19 cellular contexts compared by ENCODE assay signal in the genomic region with DNA sequence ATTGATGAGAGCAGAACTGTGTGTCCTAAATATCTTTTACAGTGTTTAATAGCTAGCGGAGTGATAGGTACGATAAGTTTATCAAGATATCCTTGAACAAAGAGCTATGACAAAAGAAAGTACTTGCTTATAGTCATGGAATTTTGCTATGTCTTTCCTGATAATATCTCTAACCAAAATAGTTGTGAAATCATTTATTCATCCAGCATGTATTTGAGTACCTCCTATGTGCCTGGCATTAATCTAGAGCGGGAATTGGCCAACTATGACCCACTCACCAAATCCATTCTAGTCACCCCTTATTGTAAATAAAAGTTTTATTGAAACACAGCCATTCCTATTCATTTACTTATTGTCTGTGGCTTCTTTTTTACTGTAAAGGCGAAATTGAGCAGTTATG. TPM values are rescaled to one million over a fixed set of nuclear protein-coding genes. Genes with fewer than 3 reads are reported as not detected.
DNase-seq lines count a peak whose midpoint lies in the region; ATAC-seq and TF ChIP-seq lines count a peak whose summit lies in the region.
"Had no signal": no experiment of that assay in that cellular context is flagged by ENCODE, and none has a peak within 500 bp of the region (broad histone marks: within the 10 kb centered on the region; RNA-seq: fewer than 3 reads in every experiment).

No MANE protein-coding gene starts in this region.

- H3K4me3 ChIP-seq in SK-N-MC (peak overlapping the region; percentile 40; the same call in 1 of the 2 replicates), smooth muscle cell (no peak overlapping the region)
- H3K4me3 ChIP-seq: upper lobe of left lung had no signal

- H3K27ac Mint-ChIP-seq in activated naive CD8-positive, alpha-beta T cell: peak overlapping the region; percentile 10
- no peak overlapping the region for H3K27ac Mint-ChIP-seq in activated naive CD8-positive, alpha-beta T cell treated with anti-CD3 and anti-CD28 coated beads for 36 hours

- H3K27ac ChIP-seq in SK-N-MC (peak overlapping the region; percentile 74), smooth muscle cell (ENCODE audit: low read depth) (no peak overlapping the region)
- H3K27ac ChIP-seq: upper lobe of left lung had no signal

- no peak overlapping the region for H2AFZ ChIP-seq in smooth muscle cell (ENCODE audit: low read depth)

- H3K36me3 Mint-ChIP-seq in activated naive CD8-positive, alpha-beta T cell: peaks cover 4% of the 10 kb centered on the region
- peaks cover 7% of the 10 kb centered on the region for H3K36me3 Mint-ChIP-seq in activated naive CD8-positive, alpha-beta T cell treated with anti-CD3 and anti-CD28 coated beads for 36 hours

- peaks cover 45% of the 10 kb centered on the region for H3K79me2 ChIP-seq in smooth muscle cell (ENCODE audit: low read depth)

- peaks cover 97% of the 10 kb centered on the region for H4K20me1 ChIP-seq in smooth muscle cell (ENCODE audit: low read depth)

- no peaks in the 10 kb centered on the region for H3K9me3 ChIP-seq in SK-N-MC (ENCODE audit: low read depth, low read length)
- H3K9me3 ChIP-seq in smooth muscle cell (replicated peaks; ENCODE audit: low read depth): no peaks in the 10 kb centered on the region
- H3K9me3 ChIP-seq: upper lobe of left lung had no signal

- WGBS in smooth muscle cell (ENCODE audit: low lambda C conversion rate): 93% methylated on average over 4 of the region's 4 CpGs

- H3K4me1 ChIP-seq in smooth muscle cell (ENCODE audit: low read depth): no peaks in the 10 kb centered on the region

- H3K4me3 Mint-ChIP-seq in activated naive CD8-positive, alpha-beta T cell: no peak overlapping the region
- no peak overlapping the region for H3K4me3 Mint-ChIP-seq in activated naive CD8-positive, alpha-beta T cell treated with anti-CD3 and anti-CD28 coated beads for 36 hours
- H3K4me3 Mint-ChIP-seq: neural crest cell; stimulated activated naive CD8-positive, alpha-beta T cell treated with anti-CD3 and anti-CD28 coated beads, Interleukin-15, Interleukin-2, amounts not matched to agents 100 ng/mL and 50 ng/mL, for 24 hours had no signal

- H3K4me2 ChIP-seq in smooth muscle cell: peak overlapping the region; percentile 12

- no peaks in the 10 kb centered on the region for H3K27me3 ChIP-seq in smooth muscle cell (ENCODE audit: low read depth)
- H3K27me3 ChIP-seq: upper lobe of left lung had no signal

- no peaks in the 10 kb centered on the region for H3K9me3 Mint-ChIP-seq in activated naive CD8-positive, alpha-beta T cell (ENCODE audit: low read depth)
- H3K9me3 Mint-ChIP-seq in activated naive CD8-positive, alpha-beta T cell treated with anti-CD3 and anti-CD28 coated beads for 36 hours: no peaks in the 10 kb centered on the region
- H3K9me3 Mint-ChIP-seq: neural crest cell; stimulated activated naive CD8-positive, alpha-beta T cell treated with anti-CD3 and anti-CD28 coated beads, Interleukin-15, Interleukin-2, amounts not matched to agents 100 ng/mL and 50 ng/mL, for 24 hours had no signal

- peaks cover 48% of the 10 kb centered on the region for H3K4me1 Mint-ChIP-seq in activated naive CD8-positive, alpha-beta T cell (ENCODE audit: low read depth)
- H3K4me1 Mint-ChIP-seq in activated naive CD8-positive, alpha-beta T cell treated with anti-CD3 and anti-CD28 coated beads for 36 hours: peaks cover 50% of the 10 kb centered on the region
- H3K4me1 Mint-ChIP-seq: neural crest cell had no signal

- TF ChIP-seq CTCF in smooth muscle cell (IDR thresholded peaks at IDR 0.05; ENCODE audit: borderline replicate concordance, insufficient read depth, poor library complexity, severe bottlenecking): no peak

- H3K36me3 ChIP-seq in SK-N-MC (ENCODE audit: insufficient read depth, low read length) (0 out of 2 replicates have a peak, but pooled peaks cover under 1% of the 10 kb centered on the region), smooth muscle cell (ENCODE audit: low read depth) (no peaks in the 10 kb centered on the region)
- H3K36me3 ChIP-seq: upper lobe of left lung had no signal

- no peak for ATAC-seq in GM18867 (IDR thresholded peaks at IDR 0.05; ENCODE audit: unreplicated experiment)

- no peaks in the 10 kb centered on the region for H3F3A ChIP-seq in smooth muscle cell (ENCODE audit: low read depth)

- no peaks in the 10 kb centered on the region for H3K27me3 Mint-ChIP-seq in activated naive CD8-positive, alpha-beta T cell
- no peaks in the 10 kb centered on the region for H3K27me3 Mint-ChIP-seq in activated naive CD8-positive, alpha-beta T cell treated with anti-CD3 and anti-CD28 coated beads for 36 hours
- H3K27me3 Mint-ChIP-seq: stimulated activated naive CD8-positive, alpha-beta T cell treated with anti-CD3 and anti-CD28 coated beads, Interleukin-15, Interleukin-2, amounts not matched to agents 100 ng/mL and 50 ng/mL, for 24 hours had no signal

- DNase-seq in activated naive CD8-positive, alpha-beta T cell treated with anti-CD3 and anti-CD28 coated beads for 36 hours: no peak
- DNase-seq in SK-N-MC (ENCODE audit: low read depth, low spot score) (no peak), fibroblast of gingiva (ENCODE audit: low read depth) (peak; percentile 64), smooth muscle cell (lab: John Stamatoyannopoulos, UW; ENCODE audit: unreplicated experiment) (no peak), SKM-1 (lab: John Stamatoyannopoulos, UW; ENCODE audit: unreplicated experiment) (no peak), DMS53 treated with DMSO at 0.1 percent for 48 hours (lab: John Stamatoyannopoulos, UW; ENCODE audit: unreplicated experiment) (no peak)
- DNase-seq: 8988T; activated CD4-positive, alpha-beta T cell treated with anti-CD3 and anti-CD28 coated beads for 1 hour; activated gamma-delta T cell treated with Interleukin-2 at 50 U/mL for 16 hours; hypothalamus; midbrain; NCI-H2029 treated with DMSO at 0.1 percent for 48 hours; NCI-H510A treated with DMSO at 0.1 percent for 48 hours; T-helper 9 cell; upper lobe of left lung had no signal

- peak overlapping the region; percentile 26 for H3K9ac ChIP-seq in SK-N-MC (ENCODE audit: insufficient read length)
- no peak overlapping the region for H3K9ac ChIP-seq in smooth muscle cell (ENCODE audit: low read depth)

RNA-seq across cellular contexts. Expression of a gene that starts 46.6 kb away (rescaled TPM):
- 10 to 100 TPM; 25.5 to 28.7 TPM for total RNA-seq in activated naive CD8-positive, alpha-beta T cell treated with anti-CD3 and anti-CD28 coated beads for 36 hours
- 144 and 165 TPM in 2 replicates for total RNA-seq in smooth muscle cell
- 78.4 and 81.9 TPM in 2 replicates for polyA plus RNA-seq in smooth muscle cell

RNA-seq across cellular contexts. Expression of a gene that starts 46.7 kb away (rescaled TPM):
- total RNA-seq in activated naive CD8-positive, alpha-beta T cell treated with anti-CD3 and anti-CD28 coated beads for 36 hours: 10 to 100 TPM; 45.0 to 49.0 TPM
- total RNA-seq in smooth muscle cell: 18.3 and 26.8 TPM in 2 replicates
- polyA plus RNA-seq in smooth muscle cell: 36.7 and 43.5 TPM in 2 replicates
